6 cellular contexts compared by ENCODE assay signal in the genomic region with DNA sequence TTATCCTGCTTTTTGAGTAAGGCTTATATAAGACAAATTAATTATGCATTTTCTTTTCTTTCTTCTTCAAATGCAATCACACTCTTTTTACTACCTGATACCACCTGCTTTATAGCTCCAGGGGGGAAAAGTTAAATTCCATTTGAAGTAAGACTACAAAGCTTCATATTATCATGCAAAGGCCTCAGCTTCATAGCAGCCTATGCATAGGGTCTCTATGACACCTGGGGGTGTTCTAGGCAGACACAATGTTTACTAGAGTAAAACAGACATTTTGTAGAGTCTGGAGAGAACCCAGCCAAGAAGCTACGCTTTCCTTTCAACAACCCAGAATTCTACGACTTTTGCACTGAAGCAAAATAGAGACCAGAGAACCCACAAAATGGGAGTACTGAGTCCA.
"Had no signal": no experiment of that assay in that cellular context is flagged by ENCODE, and none has a peak within 500 bp of the region (broad histone marks: within the 10 kb centered on the region; RNA-seq: fewer than 3 reads in every experiment).

No MANE protein-coding gene starts in this region.

- H3K4me3 ChIP-seq: K562 had no signal

- DNase-seq: GOT3, H9, HCEC 1CT, IMR-90, KG1 had no signal

- ATAC-seq: K562 had no signal

- H3K4me3 Mint-ChIP-seq: H9 had no signal

- H3K9me3 Mint-ChIP-seq: H9 had no signal
